ENCODE assay signal across 1 cellular context in the genomic region with DNA sequence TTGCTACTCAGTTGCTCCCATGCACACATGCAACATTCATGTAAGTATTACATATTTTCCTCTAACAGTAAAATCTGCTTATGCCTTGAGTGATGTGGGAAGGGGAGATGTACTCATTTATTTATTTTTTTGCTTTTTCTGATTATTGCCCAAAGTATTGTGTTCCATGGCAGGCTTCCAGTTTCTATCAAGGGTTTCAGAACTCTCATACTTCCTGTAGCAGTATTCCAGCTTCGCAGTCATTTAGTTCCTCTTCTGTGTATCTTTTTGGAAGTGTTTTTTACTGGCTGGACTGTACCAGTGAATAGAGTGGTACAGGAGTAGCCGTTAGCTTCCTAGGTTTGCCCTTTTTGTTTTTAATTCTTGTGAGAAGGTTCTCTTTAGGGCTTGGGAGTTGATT.
TF ChIP-seq lines count a peak whose summit lies in the region.

No MANE protein-coding gene starts in this region.

TF ChIP-seq in IMR-90, 13 proteins besides CTCF, POLR2A, EP300 and RAD21 (continued from another document):
- TF ChIP-seq, protein P1, sequence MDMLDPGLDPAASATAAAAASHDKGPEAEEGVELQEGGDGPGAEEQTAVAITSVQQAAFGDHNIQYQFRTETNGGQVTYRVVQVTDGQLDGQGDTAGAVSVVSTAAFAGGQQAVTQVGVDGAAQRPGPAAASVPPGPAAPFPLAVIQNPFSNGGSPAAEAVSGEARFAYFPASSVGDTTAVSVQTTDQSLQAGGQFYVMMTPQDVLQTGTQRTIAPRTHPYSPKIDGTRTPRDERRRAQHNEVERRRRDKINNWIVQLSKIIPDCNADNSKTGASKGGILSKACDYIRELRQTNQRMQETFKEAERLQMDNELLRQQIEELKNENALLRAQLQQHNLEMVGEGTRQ (IDR thresholded peaks at IDR 0.05; ENCODE audit: low read depth, low read length) = no peak
- no peak for TF ChIP-seq MAZ (IDR thresholded peaks at IDR 0.05; ENCODE audit: borderline replicate concordance, low read depth, low read length)
- no peak for TF ChIP-seq SMC3 (IDR thresholded peaks at IDR 0.05; ENCODE audit: low read depth, low read length)
TF ChIP-seq in IMR-90: peak in this region for 0.
